9 cellular contexts compared by ENCODE assay signal in genomic region chr2:197356136-197356535, GRCh38. TPM values are rescaled to one million over a fixed set of nuclear protein-coding genes. Genes with fewer than 3 reads are reported as not detected.
A peak's percentile ranks its signal among the peaks of the same experiment; 100 is the strongest.
DNase-seq lines count a peak whose midpoint lies in the region; ATAC-seq and TF ChIP-seq lines count a peak whose summit lies in the region.
"Had no signal": no experiment of that assay in that cellular context is flagged by ENCODE, and none has a peak within 500 bp of the region (broad histone marks: within the 10 kb centered on the region; RNA-seq: fewer than 3 reads in every experiment).

No MANE protein-coding gene starts in this region.

- no peak overlapping the region for H3K4me2 ChIP-seq in PC-3 (ENCODE audit: low read length)

- DNase-seq in stimulated activated naive CD8-positive, alpha-beta T cell treated with anti-CD3 and anti-CD28 coated beads, Interleukin-15, amount 100 ng/mL, for 72 hours, result no peak
- DNase-seq in PC-3, result peak; percentile 33
- no peak for DNase-seq in endothelial cell (ENCODE audit: low spot score)
- DNase-seq in GDM1 (lab: John Stamatoyannopoulos, UW), result no peak
- no peak for DNase-seq in activated CD4-positive, alpha-beta memory T cell treated with anti-CD3 and anti-CD28 coated beads for 36 hours
- DNase-seq: activated naive CD4-positive, alpha-beta T cell had no signal

- H3K36me3 ChIP-seq in PC-3 (ENCODE audit: low read depth, low read length), result no peaks in the 10 kb centered on the region

- no peaks in the 10 kb centered on the region for H3K36me3 Mint-ChIP-seq in stimulated activated naive CD8-positive, alpha-beta T cell treated with anti-CD3 and anti-CD28 coated beads, Interleukin-15, Interleukin-2, amounts not matched to agents 100 ng/mL and 50 ng/mL, for 24 hours (ENCODE audit: low read depth)
- peaks cover 5% of the 10 kb centered on the region for H3K36me3 Mint-ChIP-seq in endothelial cell (ENCODE audit: low read depth, unreplicated experiment)
- H3K36me3 Mint-ChIP-seq in activated CD4-positive, alpha-beta memory T cell treated with anti-CD3 and anti-CD28 coated beads for 36 hours, result no peaks in the 10 kb centered on the region

- TF ChIP-seq CTCF in PC-3 (conservative IDR thresholded peaks at IDR 0.05; ENCODE audit: low read depth, low read length) (peak; percentile 57), endothelial cell (IDR thresholded peaks at IDR 0.05; ENCODE audit: unreplicated experiment) (peak; percentile 55)

- H3K27ac ChIP-seq in PC-3 (ENCODE audit: low read length), result no peak overlapping the region

- no peaks in the 10 kb centered on the region for H3K27me3 Mint-ChIP-seq in stimulated activated naive CD8-positive, alpha-beta T cell treated with anti-CD3 and anti-CD28 coated beads, Interleukin-15, Interleukin-2, amounts not matched to agents 100 ng/mL and 50 ng/mL, for 24 hours
- H3K27me3 Mint-ChIP-seq in stimulated activated naive CD8-positive, alpha-beta T cell treated with anti-CD3 and anti-CD28 coated beads, Interleukin-15, amount 100 ng/mL, for 72 hours, result no peaks in the 10 kb centered on the region
- H3K27me3 Mint-ChIP-seq in endothelial cell (ENCODE audit: unreplicated experiment), result no peaks in the 10 kb centered on the region
- no peaks in the 10 kb centered on the region for H3K27me3 Mint-ChIP-seq in activated CD4-positive, alpha-beta memory T cell treated with anti-CD3 and anti-CD28 coated beads for 36 hours

- peak overlapping the region; percentile 78 for H3K27ac Mint-ChIP-seq in stimulated activated naive CD8-positive, alpha-beta T cell treated with anti-CD3 and anti-CD28 coated beads, Interleukin-15, Interleukin-2, amounts not matched to agents 100 ng/mL and 50 ng/mL, for 24 hours
- H3K27ac Mint-ChIP-seq in stimulated activated naive CD8-positive, alpha-beta T cell treated with anti-CD3 and anti-CD28 coated beads, Interleukin-15, amount 100 ng/mL, for 72 hours, result peak overlapping the region in 1 of 2 donors; percentile 83
- H3K27ac Mint-ChIP-seq in endothelial cell (ENCODE audit: unreplicated experiment), result no peak overlapping the region
- H3K27ac Mint-ChIP-seq in activated CD4-positive, alpha-beta memory T cell treated with anti-CD3 and anti-CD28 coated beads for 36 hours, result no peak overlapping the region

- H2AFZ ChIP-seq in PC-3 (ENCODE audit: low read length), result peak overlapping the region; percentile 48; the same call in 1 of the 2 replicates

- H3K4me3 ChIP-seq in PC-3 (ENCODE audit: low read length), result no peak overlapping the region

- no peaks in the 10 kb centered on the region for H3K9me3 ChIP-seq in PC-3 (ENCODE audit: low read length)

- H3K27me3 ChIP-seq in PC-3 (ENCODE audit: low read length), result no peaks in the 10 kb centered on the region

- no peaks in the 10 kb centered on the region for H3K79me2 ChIP-seq in PC-3 (ENCODE audit: low read length)

- H3K9ac ChIP-seq in PC-3 (ENCODE audit: low read length), result no peak overlapping the region

- peaks cover 3% of the 10 kb centered on the region for H3K4me1 ChIP-seq in PC-3 (ENCODE audit: insufficient read depth, low read length)

- intact Hi-C loops in PC-3 (cut with micrococcal nuclease), result no loop called here
- intact Hi-C loops in activated CD4-positive, alpha-beta memory T cell treated with anti-CD3 and anti-CD28 coated beads for 36 hours (cut with micrococcal nuclease), result loop anchor here (5.0 kb wide), 2 partner anchors 44 to 164 kb away; partner anchors contain the start of gene ANKRD44

- H3K4me3 Mint-ChIP-seq in stimulated activated naive CD8-positive, alpha-beta T cell treated with anti-CD3 and anti-CD28 coated beads, Interleukin-15, Interleukin-2, amounts not matched to agents 100 ng/mL and 50 ng/mL, for 24 hours, result peak overlapping the region; percentile 42
- H3K4me3 Mint-ChIP-seq in stimulated activated naive CD8-positive, alpha-beta T cell treated with anti-CD3 and anti-CD28 coated beads, Interleukin-15, amount 100 ng/mL, for 72 hours, result no peak overlapping the region
- no peak overlapping the region for H3K4me3 Mint-ChIP-seq in endothelial cell (ENCODE audit: unreplicated experiment)
- no peak overlapping the region for H3K4me3 Mint-ChIP-seq in activated CD4-positive, alpha-beta memory T cell treated with anti-CD3 and anti-CD28 coated beads for 36 hours

- no peak for ATAC-seq in stimulated activated naive CD8-positive, alpha-beta T cell treated with anti-CD3 and anti-CD28 coated beads, Interleukin-15, amount 100 ng/mL, for 72 hours
- ATAC-seq in PC-3 (peak; percentile 38; the same call in 1 of the 2 replicates), HG03097 (IDR thresholded peaks at IDR 0.05; ENCODE audit: low FRiP score, unreplicated experiment) (no peak), esophagus mucosa (no peak)

- no peaks in the 10 kb centered on the region for H3F3A ChIP-seq in PC-3 (ENCODE audit: low read length, unreplicated experiment)

- H3K9me3 Mint-ChIP-seq in stimulated activated naive CD8-positive, alpha-beta T cell treated with anti-CD3 and anti-CD28 coated beads, Interleukin-15, Interleukin-2, amounts not matched to agents 100 ng/mL and 50 ng/mL, for 24 hours, result no peaks in the 10 kb centered on the region
- H3K9me3 Mint-ChIP-seq in stimulated activated naive CD8-positive, alpha-beta T cell treated with anti-CD3 and anti-CD28 coated beads, Interleukin-15, amount 100 ng/mL, for 72 hours, result peaks cover 0 to 9% of the 10 kb centered on the region in 2 donors
- H3K9me3 Mint-ChIP-seq in endothelial cell (ENCODE audit: unreplicated experiment), result no peaks in the 10 kb centered on the region
- no peaks in the 10 kb centered on the region for H3K9me3 Mint-ChIP-seq in activated CD4-positive, alpha-beta memory T cell treated with anti-CD3 and anti-CD28 coated beads for 36 hours

- POLR2A ChIA-PET in PC-3 (lab: Charles Lee; ENCODE audit: unreplicated experiment), result no interaction called here
- POLR2A ChIA-PET in activated CD4-positive, alpha-beta memory T cell treated with anti-CD3 and anti-CD28 coated beads for 36 hours (lab: Charles Lee), result interaction anchor here (1.1 kb wide), 1 partner anchor 29 kb away, joined by 3 read pairs; no protein-coding TSS in a partner anchor

- no peaks in the 10 kb centered on the region for H3K9me2 ChIP-seq in PC-3 (replicated peaks; ENCODE audit: low read length)

- no peaks in the 10 kb centered on the region for H4K20me1 ChIP-seq in PC-3 (ENCODE audit: low read length)

- BruUV-seq in PC-3 (replicated peaks; lab: Mats Ljungman, UMichigan), result no TSS peak

- CTCF ChIA-PET in PC-3 (lab: Charles Lee), result no interaction called here
- CTCF ChIA-PET in activated CD4-positive, alpha-beta memory T cell treated with anti-CD3 and anti-CD28 coated beads for 36 hours (lab: Charles Lee), result interaction anchor here (1.3 to 1.8 kb wide), 3 partner anchors 11 to 344 kb away, joined by 4 to 9 read pairs (median 8); no protein-coding TSS in a partner anchor

- peaks cover 60% of the 10 kb centered on the region for H3K4me1 Mint-ChIP-seq in stimulated activated naive CD8-positive, alpha-beta T cell treated with anti-CD3 and anti-CD28 coated beads, Interleukin-15, Interleukin-2, amounts not matched to agents 100 ng/mL and 50 ng/mL, for 24 hours (ENCODE audit: low read depth)
- peaks cover 46% of the 10 kb centered on the region for H3K4me1 Mint-ChIP-seq in stimulated activated naive CD8-positive, alpha-beta T cell treated with anti-CD3 and anti-CD28 coated beads, Interleukin-15, amount 100 ng/mL, for 72 hours
- H3K4me1 Mint-ChIP-seq in endothelial cell (ENCODE audit: unreplicated experiment), result peaks cover 4% of the 10 kb centered on the region
- peaks cover 39% of the 10 kb centered on the region for H3K4me1 Mint-ChIP-seq in activated CD4-positive, alpha-beta memory T cell treated with anti-CD3 and anti-CD28 coated beads for 36 hours (ENCODE audit: low read depth)

RNA-seq across cellular contexts. Expression of gene ANKRD44, which starts 45.6 kb away (rescaled TPM):
- total RNA-seq in PC-3 (2014; rRNA removed) (2.4 and 28.7 TPM in 2 replicates), endothelial cell (ENCODE audit: unreplicated experiment) (8.1 TPM), esophagus mucosa (6.8 TPM)
- total RNA-seq in activated CD4-positive, alpha-beta memory T cell treated with anti-CD3 and anti-CD28 coated beads for 36 hours, result 100 to 1,000 TPM; 123 to 125 TPM
